In genomic region chr9:133642708-133643361, GRCh38 we compare ENCODE assay signal across 1 cellular context.
TF ChIP-seq lines count a peak whose summit lies in the region.

No MANE protein-coding gene starts in this region.

TF ChIP-seq in K562, 482 proteins besides CTCF, POLR2A, EP300 and RAD21:
- TF ChIP-seq ETV5 (CRISPR knock-in tag; IDR thresholded peaks at IDR 0.05; ENCODE audit: low read depth) (no peak), MYNN (IDR thresholded peaks at IDR 0.05) (peak; percentile 86), MYNN (CRISPR knock-in tag; IDR thresholded peaks at IDR 0.05) (0 out of 2 replicates have a peak, but pooled peaks have one; percentile 22)
